ENCODE assay signal across 27 cellular contexts in genomic region chr4:37317104-37317643, GRCh38.
DNase-seq lines count a peak whose midpoint lies in the region; ATAC-seq and TF ChIP-seq lines count a peak whose summit lies in the region.
"Had no signal": no experiment of that assay in that cellular context is flagged by ENCODE, and none has a peak within 500 bp of the region (broad histone marks: within the 10 kb centered on the region; RNA-seq: fewer than 3 reads in every experiment).

No MANE protein-coding gene starts in this region.

- H4K20me1 ChIP-seq in GM23338 (replicated peaks; ENCODE audit: insufficient read depth): no peaks in the 10 kb centered on the region

- H3K9me3 ChIP-seq in HUES48 (ENCODE audit: control insufficient read depth, insufficient read depth, low read length) (no peaks in the 10 kb centered on the region), left lung (peaks cover 0 to 3% of the 10 kb centered on the region in 2 donors)
- H3K9me3 ChIP-seq: BE2C had no signal

- ATAC-seq in GM23338 (no peak), left lung (peak; percentile 88), GM18517 (IDR thresholded peaks at IDR 0.05; ENCODE audit: unreplicated experiment) (no peak), GM18520 (IDR thresholded peaks at IDR 0.05; ENCODE audit: unreplicated experiment) (no peak)
- ATAC-seq in natural killer cell treated with Interleukin-12 subunit alpha and Interleukin-12 subunit beta and Interleukin-15 and Interleukin-18, amount 100 ng/mL, for 72 hours: no peak
- ATAC-seq: GM12878, HCT116, HepG2 had no signal

- H3K27me3 ChIP-seq in GM23338 (ENCODE audit: insufficient read depth): no peaks in the 10 kb centered on the region
- no peaks in the 10 kb centered on the region for H3K27me3 ChIP-seq in HUES48 (ENCODE audit: control insufficient read depth, insufficient read depth, low read length)
- no peaks in the 10 kb centered on the region for H3K27me3 ChIP-seq in left lung
- H3K27me3 ChIP-seq: BE2C had no signal

- H3K79me2 ChIP-seq in GM23338 (replicated peaks; ENCODE audit: insufficient read depth): no peaks in the 10 kb centered on the region

- H3K27ac Mint-ChIP-seq in GM23338 (no peak overlapping the region), chondrocyte (ENCODE audit: unreplicated experiment) (no peak overlapping the region)
- no peak overlapping the region for H3K27ac Mint-ChIP-seq in natural killer cell treated with Interleukin-12 subunit alpha and Interleukin-12 subunit beta and Interleukin-15 and Interleukin-18, amount 100 ng/mL, for 72 hours
- H3K27ac Mint-ChIP-seq: CD4-positive, CD25-positive, alpha-beta regulatory T cell; CD8-positive, alpha-beta memory T cell; HFFc6; IgD-negative memory B cell had no signal

- no peak overlapping the region for H2AFZ ChIP-seq in GM23338
- H2AFZ ChIP-seq: GM23248 had no signal

- H3F3A ChIP-seq in GM23338 (replicated peaks; ENCODE audit: low read depth): no peaks in the 10 kb centered on the region

- H3K27ac ChIP-seq in GM23338 (ENCODE audit: low read depth): no peak overlapping the region
- peak overlapping the region; percentile 49 for H3K27ac ChIP-seq in HUES48 (ENCODE audit: low read depth, low read length)
- no peak overlapping the region for H3K27ac ChIP-seq in left lung
- H3K27ac ChIP-seq: GM23248, HL-60 had no signal

- no peak overlapping the region for H3K9ac ChIP-seq in HUES48 (ENCODE audit: low read depth, low read length)
- H3K9ac ChIP-seq: GM23248 had no signal

- peak; percentile 17 for DNase-seq in GM23338 (ENCODE audit: low spot score)
- no peak for DNase-seq in left lung
- DNase-seq in renal cortical epithelial cell (ENCODE audit: low read depth): peak; percentile 29
- no peak for DNase-seq in chondrocyte (ENCODE audit: low spot score)
- DNase-seq in natural killer cell treated with Interleukin-12 subunit alpha and Interleukin-12 subunit beta and Interleukin-15 and Interleukin-18, amount 100 ng/mL, for 72 hours (ENCODE audit: low spot score): no peak
- DNase-seq: ACHN; BE2C; C1 segment of cervical spinal cord; CD4-positive, CD25-positive, alpha-beta regulatory T cell; CD8-positive, alpha-beta memory T cell; COR-L47; DMS 273 treated with DMSO at 0.1 percent for 48 hours; DMS79; GF-D8; GM23248; H7; HFFc6; Karpas-422; KBM-7 had no signal

- H3K4me2 ChIP-seq in GM23338: no peak overlapping the region

- H3K4me3 Mint-ChIP-seq in GM23338 (no peak overlapping the region), chondrocyte (ENCODE audit: unreplicated experiment) (no peak overlapping the region)
- no peak overlapping the region for H3K4me3 Mint-ChIP-seq in natural killer cell treated with Interleukin-12 subunit alpha and Interleukin-12 subunit beta and Interleukin-15 and Interleukin-18, amount 100 ng/mL, for 72 hours
- H3K4me3 Mint-ChIP-seq: CD4-positive, CD25-positive, alpha-beta regulatory T cell; CD8-positive, alpha-beta memory T cell; HFFc6; IgD-negative memory B cell had no signal

- TF ChIP-seq CTCF in GM23338 (conservative IDR thresholded peaks at IDR 0.05; ENCODE audit: low read depth in 2 of 2) (no peak), left lung (IDR thresholded peaks at IDR 0.05) (no peak), chondrocyte (IDR thresholded peaks at IDR 0.05) (no peak)

- H3K4me1 Mint-ChIP-seq in GM23338: peaks cover 5% of the 10 kb centered on the region
- no peaks in the 10 kb centered on the region for H3K4me1 Mint-ChIP-seq in chondrocyte (ENCODE audit: low read depth)
- H3K4me1 Mint-ChIP-seq in natural killer cell treated with Interleukin-12 subunit alpha and Interleukin-12 subunit beta and Interleukin-15 and Interleukin-18, amount 100 ng/mL, for 72 hours (ENCODE audit: low read depth in 2 of 2): no peaks in the 10 kb centered on the region
- H3K4me1 Mint-ChIP-seq: CD4-positive, CD25-positive, alpha-beta regulatory T cell; CD8-positive, alpha-beta memory T cell had no signal

- H3K27me3 Mint-ChIP-seq in GM23338 (ENCODE audit: insufficient read depth, low read depth, poor library complexity) (peaks cover under 1% of the 10 kb centered on the region), chondrocyte (ENCODE audit: low read depth) (no peaks in the 10 kb centered on the region)
- H3K27me3 Mint-ChIP-seq in natural killer cell treated with Interleukin-12 subunit alpha and Interleukin-12 subunit beta and Interleukin-15 and Interleukin-18, amount 100 ng/mL, for 72 hours: no peaks in the 10 kb centered on the region
- H3K27me3 Mint-ChIP-seq: IgD-negative memory B cell had no signal

- no peaks in the 10 kb centered on the region for H3K36me3 Mint-ChIP-seq in GM23338 (ENCODE audit: low read depth)
- peaks cover 1% of the 10 kb centered on the region for H3K36me3 Mint-ChIP-seq in chondrocyte (ENCODE audit: low read depth)
- H3K36me3 Mint-ChIP-seq in natural killer cell treated with Interleukin-12 subunit alpha and Interleukin-12 subunit beta and Interleukin-15 and Interleukin-18, amount 100 ng/mL, for 72 hours: peaks cover 2% of the 10 kb centered on the region
- H3K36me3 Mint-ChIP-seq: CD4-positive, CD25-positive, alpha-beta regulatory T cell; CD8-positive, alpha-beta memory T cell; IgD-negative memory B cell had no signal

- intact Hi-C loops in left lung (cut with DNase I): no loop called here

- no peaks in the 10 kb centered on the region for H3K36me3 ChIP-seq in GM23338 (ENCODE audit: insufficient read depth)
- no peaks in the 10 kb centered on the region for H3K36me3 ChIP-seq in HUES48 (ENCODE audit: control insufficient read depth, insufficient read depth, low read length)
- no peaks in the 10 kb centered on the region for H3K36me3 ChIP-seq in left lung
- H3K36me3 ChIP-seq: BE2C had no signal

- peaks cover 6% of the 10 kb centered on the region; the same call in 1 of the 2 replicates for H3K9me2 ChIP-seq in GM23338 (ENCODE audit: insufficient read depth)

- peaks cover 6% of the 10 kb centered on the region for H3K4me1 ChIP-seq in GM23338 (ENCODE audit: insufficient read depth)
- peaks cover 4% of the 10 kb centered on the region; the same call in 1 of the 2 replicates for H3K4me1 ChIP-seq in HUES48 (ENCODE audit: control insufficient read depth, insufficient read depth, low read length)
- no peaks in the 10 kb centered on the region for H3K4me1 ChIP-seq in left lung
- H3K4me1 ChIP-seq: BE2C had no signal

- no peak overlapping the region for H3K4me3 ChIP-seq in GM23338
- H3K4me3 ChIP-seq in HUES48 (ENCODE audit: low read depth, low read length): no peak overlapping the region
- no peak overlapping the region for H3K4me3 ChIP-seq in left lung
- H3K4me3 ChIP-seq: GM12878, GM23248 had no signal

- H3K9me3 Mint-ChIP-seq in GM23338 (no peaks in the 10 kb centered on the region), chondrocyte (ENCODE audit: low read depth) (peaks cover 27% of the 10 kb centered on the region)
- peaks cover 14% of the 10 kb centered on the region for H3K9me3 Mint-ChIP-seq in natural killer cell treated with Interleukin-12 subunit alpha and Interleukin-12 subunit beta and Interleukin-15 and Interleukin-18, amount 100 ng/mL, for 72 hours

TF ChIP-seq in GM23338, 12 proteins besides CTCF, POLR2A, EP300 and RAD21:
- no peak for TF ChIP-seq EZH2 (IDR thresholded peaks at IDR 0.05; ENCODE audit: low read depth, unreplicated experiment)
- no peak for TF ChIP-seq REST (IDR thresholded peaks at IDR 0.05; ENCODE audit: unreplicated experiment)
- TF ChIP-seq POLR2AphosphoS5 (IDR thresholded peaks at IDR 0.05; ENCODE audit: low read depth): no peak
- no peak for TF ChIP-seq CREB1 (CRISPR knock-in tag; IDR thresholded peaks at IDR 0.05; ENCODE audit: low read depth)

Comparison
In these comparisons a context has a peak if more than half of its experiments do, and no peak if none do; other contexts are left out.
1. DNase-seq: peak in GM23338 (single experiment) and renal cortical epithelial cell (single experiment); none in left lung (0 of 2), chondrocyte (single experiment) and natural killer cell treated with Interleukin-12 subunit alpha and Interleukin-12 subunit beta and Interleukin-15 and Interleukin-18, amount 100 ng/mL, for 72 hours (single experiment).